Comparison of ENCODE assay signal across 11 cellular contexts in genomic region chr1:154158307-154159125, GRCh38. TPM values are rescaled to one million over a fixed set of nuclear protein-coding genes. Genes with fewer than 3 reads are reported as not detected.
DNase-seq lines count a peak whose midpoint lies in the region; ATAC-seq and TF ChIP-seq lines count a peak whose summit lies in the region.
"Had no signal": no experiment of that assay in that cellular context is flagged by ENCODE, and none has a peak within 500 bp of the region (broad histone marks: within the 10 kb centered on the region; RNA-seq: fewer than 3 reads in every experiment).

No MANE protein-coding gene starts in this region.

- H3K4me3 Mint-ChIP-seq in activated CD4-positive, alpha-beta T cell treated with anti-CD3 and anti-CD28 coated beads, Interleukin-2, amount 10 ng/mL, durations not matched to agents 7 days and 5 days = peak overlapping the region; percentile 70
- no peak overlapping the region for H3K4me3 Mint-ChIP-seq in stimulated activated memory B cell treated with anti-CD40 and anti-IgM and Interleukin-4, amounts not matched to agents 10 μg/mL and 1 μg/mL and 100 μg/mL, for 72 hours

- peaks cover 14% of the 10 kb centered on the region for H3K9me3 Mint-ChIP-seq in activated CD4-positive, alpha-beta T cell treated with anti-CD3 and anti-CD28 coated beads, Interleukin-2, amount 10 ng/mL, durations not matched to agents 7 days and 5 days
- peaks cover 3% of the 10 kb centered on the region for H3K9me3 Mint-ChIP-seq in stimulated activated memory B cell treated with anti-CD40 and anti-IgM and Interleukin-4, amounts not matched to agents 10 μg/mL and 1 μg/mL and 100 μg/mL, for 72 hours

- H3K36me3 ChIP-seq in adrenal gland (replicated peaks in 1 of 2) = peaks cover 0 to 48% of the 10 kb centered on the region in 2 donors

- 83 to 91% (median 87%) methylated on average over 8 of the region's 8 CpGs for WGBS in adrenal gland, 4 donors

- ATAC-seq in stimulated activated memory B cell treated with anti-CD40 and anti-IgM and Interleukin-4, amounts not matched to agents 10 μg/mL and 1 μg/mL and 100 μg/mL, for 72 hours = peak; percentile 84

- H3K27ac ChIP-seq in adrenal gland = peak overlapping the region in 3 of 5 donors; percentile 36 to 85 (median 46)

- peaks cover 86% of the 10 kb centered on the region for H3K4me1 Mint-ChIP-seq in activated CD4-positive, alpha-beta T cell treated with anti-CD3 and anti-CD28 coated beads, Interleukin-2, amount 10 ng/mL, durations not matched to agents 7 days and 5 days
- peaks cover 26% of the 10 kb centered on the region for H3K4me1 Mint-ChIP-seq in stimulated activated memory B cell treated with anti-CD40 and anti-IgM and Interleukin-4, amounts not matched to agents 10 μg/mL and 1 μg/mL and 100 μg/mL, for 72 hours

- POLR2A ChIA-PET in activated CD4-positive, alpha-beta T cell treated with anti-CD3 and anti-CD28 coated beads, Interleukin-2, amount 10 ng/mL, durations not matched to agents 7 days and 5 days (lab: Charles Lee) = interaction anchor here (0.7 to 1.4 kb wide), 3 partner anchors 23 to 362 kb away, joined by 3 to 7 read pairs (median 3); no protein-coding TSS in a partner anchor

- intact Hi-C loops in adrenal gland (cut with DNase I) = no loop called here

- no peaks in the 10 kb centered on the region for H3K27me3 ChIP-seq in adrenal gland
- H3K27me3 ChIP-seq: vagina had no signal

- no peak overlapping the region for H3K4me3 ChIP-seq in adrenal gland
- H3K4me3 ChIP-seq: vagina had no signal

- H3K27me3 Mint-ChIP-seq in activated CD4-positive, alpha-beta T cell treated with anti-CD3 and anti-CD28 coated beads, Interleukin-2, amount 10 ng/mL, durations not matched to agents 7 days and 5 days = no peaks in the 10 kb centered on the region
- no peaks in the 10 kb centered on the region for H3K27me3 Mint-ChIP-seq in stimulated activated memory B cell treated with anti-CD40 and anti-IgM and Interleukin-4, amounts not matched to agents 10 μg/mL and 1 μg/mL and 100 μg/mL, for 72 hours

- CTCF ChIA-PET in activated CD4-positive, alpha-beta T cell treated with anti-CD3 and anti-CD28 coated beads, Interleukin-2, amount 10 ng/mL, durations not matched to agents 7 days and 5 days (lab: Charles Lee) = interaction anchor here (0.6 to 2.9 kb wide), 7 partner anchors 8 to 260 kb away, joined by 3 to 8 read pairs (median 3); no protein-coding TSS in a partner anchor

- TF ChIP-seq POLR2A in adrenal gland (IDR thresholded peaks at IDR 0.05) = no peak

- peaks cover 94% of the 10 kb centered on the region for H3K36me3 Mint-ChIP-seq in activated CD4-positive, alpha-beta T cell treated with anti-CD3 and anti-CD28 coated beads, Interleukin-2, amount 10 ng/mL, durations not matched to agents 7 days and 5 days (ENCODE audit: low read depth)
- peaks cover 76% of the 10 kb centered on the region for H3K36me3 Mint-ChIP-seq in stimulated activated memory B cell treated with anti-CD40 and anti-IgM and Interleukin-4, amounts not matched to agents 10 μg/mL and 1 μg/mL and 100 μg/mL, for 72 hours

- H3K27ac Mint-ChIP-seq in activated CD4-positive, alpha-beta T cell treated with anti-CD3 and anti-CD28 coated beads, Interleukin-2, amount 10 ng/mL, durations not matched to agents 7 days and 5 days = peak overlapping the region; percentile 96
- peak overlapping the region; percentile 18 for H3K27ac Mint-ChIP-seq in stimulated activated memory B cell treated with anti-CD40 and anti-IgM and Interleukin-4, amounts not matched to agents 10 μg/mL and 1 μg/mL and 100 μg/mL, for 72 hours

- H3K9me3 ChIP-seq in adrenal gland (replicated peaks in 1 of 3) = no peaks in the 10 kb centered on the region
- H3K9me3 ChIP-seq: vagina had no signal

- peaks cover 12 to 24% of the 10 kb centered on the region in 2 donors for H3K4me1 ChIP-seq in adrenal gland (replicated peaks in 1 of 2)

- DNase-seq in activated CD4-positive, alpha-beta T cell treated with anti-CD3 and anti-CD28 coated beads, Interleukin-2, amount 10 ng/mL, durations not matched to agents 7 days and 5 days = no peak
- no peak for DNase-seq in activated CD4-positive, alpha-beta T cell treated with anti-CD3 and anti-CD28 coated beads, Interleukin-2, amount 50 U/mL, for 4 hours
- peak; percentile 49 to 52 for DNase-seq in Kasumi-1 (lab: John Stamatoyannopoulos, UW)
- DNase-seq in adrenal gland = no peak
- DNase-seq in DMS 273 (lab: John Stamatoyannopoulos, UW; ENCODE audit: unreplicated experiment) = no peak
- no peak for DNase-seq in effector CD4-positive, alpha-beta T cell
- no peak for DNase-seq in NCI-H2196 (lab: John Stamatoyannopoulos, UW; ENCODE audit: unreplicated experiment)
- DNase-seq: hippocampal formation had no signal

- TF ChIP-seq CTCF in adrenal gland (IDR thresholded peaks at IDR 0.05) = no peak

RNA-seq across cellular contexts. Expression of gene NUP210L, which starts 3.6 kb away (rescaled TPM):
- under 1 TPM; 0.04 to 0.12 TPM for total RNA-seq in activated CD4-positive, alpha-beta T cell treated with anti-CD3 and anti-CD28 coated beads, Interleukin-2, amount 10 ng/mL, durations not matched to agents 7 days and 5 days
- total RNA-seq in adrenal gland = under 1 TPM in 3 of 8 donors, not detected in 5; 0.04 to 0.07 (median 0.07) TPM
- under 1 TPM in 1 of 3 donors, not detected in 2; 0.03 TPM for polyA plus RNA-seq in adrenal gland
- total RNA-seq: RPMI7951, vagina had no signal

RNA-seq across cellular contexts. Expression of gene TPM3, which starts 33.4 kb away (rescaled TPM):
- total RNA-seq in activated CD4-positive, alpha-beta T cell treated with anti-CD3 and anti-CD28 coated beads, Interleukin-2, amount 10 ng/mL, durations not matched to agents 7 days and 5 days = 100 to 1,000 TPM; 781 to 902 TPM
- total RNA-seq in adrenal gland = 100 to 1,000 TPM; 246 to 350 (median 269) TPM
- polyA plus RNA-seq in adrenal gland = 100 to 1,000 TPM; 104 to 465 (median 111) TPM

RNA-seq across cellular contexts. Expression of gene CFAP141, which starts 47.6 kb away (rescaled TPM):
- under 1 TPM in 1 of 2 experiments, not detected in 1; 0.65 TPM for total RNA-seq in activated CD4-positive, alpha-beta T cell treated with anti-CD3 and anti-CD28 coated beads, Interleukin-2, amount 10 ng/mL, durations not matched to agents 7 days and 5 days
- not detected for total RNA-seq in adrenal gland
- under 1 TPM in 1 of 3 donors, not detected in 2; 0.51 TPM for polyA plus RNA-seq in adrenal gland
- total RNA-seq: RPMI7951, vagina had no signal

Comparison
In these comparisons a context has a peak if more than half of its experiments do, and no peak if none do; other contexts are left out.
1. DNase-seq: peak in Kasumi-1 (2 of 2); none in activated CD4-positive, alpha-beta T cell treated with anti-CD3 and anti-CD28 coated beads, Interleukin-2, amount 10 ng/mL, durations not matched to agents 7 days and 5 days (single experiment), activated CD4-positive, alpha-beta T cell treated with anti-CD3 and anti-CD28 coated beads, Interleukin-2, amount 50 U/mL, for 4 hours (0 of 2), adrenal gland (0 of 7), DMS 273 (single experiment), effector CD4-positive, alpha-beta T cell (single experiment) and NCI-H2196 (single experiment).